ENCODE assay signal across 14 cellular contexts in the genomic region with DNA sequence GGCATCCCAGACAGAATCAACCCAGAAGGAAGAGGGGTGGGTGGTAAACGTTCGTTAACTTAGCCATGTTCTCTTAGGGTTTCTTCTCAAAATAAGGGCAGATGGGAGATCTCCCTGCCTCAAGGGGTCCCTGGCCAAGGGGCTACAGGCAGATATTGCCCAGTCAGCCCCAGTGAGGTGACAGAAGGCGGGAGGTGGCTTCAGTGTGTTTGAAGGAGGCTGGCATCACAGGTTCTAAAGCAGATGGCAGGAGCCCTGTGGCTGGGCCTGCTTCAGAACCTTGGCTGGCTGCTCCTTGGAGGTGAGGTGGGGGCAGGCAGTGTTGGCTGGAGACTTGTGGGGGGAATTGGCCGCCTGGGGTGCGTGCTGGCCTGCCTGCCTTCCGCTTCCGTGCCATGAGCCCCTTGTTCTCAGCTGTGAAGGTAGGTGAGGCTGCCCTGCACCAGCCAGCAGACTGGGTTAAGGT. TPM values are rescaled to one million over a fixed set of nuclear protein-coding genes. Genes with fewer than 3 reads are reported as not detected.
DNase-seq lines count a peak whose midpoint lies in the region; ATAC-seq and TF ChIP-seq lines count a peak whose summit lies in the region.
"Had no signal": no experiment of that assay in that cellular context is flagged by ENCODE, and none has a peak within 500 bp of the region (broad histone marks: within the 10 kb centered on the region; RNA-seq: fewer than 3 reads in every experiment).

No MANE protein-coding gene starts in this region.

- no peak for TF ChIP-seq CTCF in CD8-positive, alpha-beta T cell (IDR thresholded peaks at IDR 0.05)
- no peak for TF ChIP-seq CTCF in nephron (IDR thresholded peaks at IDR 0.05; ENCODE audit: unreplicated experiment in 3 of 3)

- no peaks in the 10 kb centered on the region for H3K36me3 ChIP-seq in CD8-positive, alpha-beta T cell (ENCODE audit: insufficient read depth, low read length)
- no peaks in the 10 kb centered on the region for H3K36me3 ChIP-seq in H7 (replicated peaks; ENCODE audit: control insufficient read depth, insufficient read depth, low read length)
- H3K36me3 ChIP-seq: SJCRH30, uterus had no signal

- peaks cover 65% of the 10 kb centered on the region for H3K4me1 ChIP-seq in CD8-positive, alpha-beta T cell (ENCODE audit: insufficient read depth, low read length)

- CTCF ChIA-PET in CD8-positive, alpha-beta T cell (lab: Charles Lee): interaction anchor here (6.7 to 9.7 kb wide), 2 partner anchors 21 to 82 kb away, joined by 88 to 90 read pairs; a partner anchor contains a TSS

- H3K4me1 Mint-ChIP-seq in CD8-positive, alpha-beta T cell (ENCODE audit: low read depth): peaks cover 90% of the 10 kb centered on the region
- H3K4me1 Mint-ChIP-seq in nephron: peaks cover 37% of the 10 kb centered on the region

- ATAC-seq in CD8-positive, alpha-beta T cell: no peak
- ATAC-seq in HG03571 (IDR thresholded peaks at IDR 0.05; ENCODE audit: unreplicated experiment): no peak

- no peak overlapping the region for H3K27ac ChIP-seq in CD8-positive, alpha-beta T cell (ENCODE audit: low read depth, low read length)
- H3K27ac ChIP-seq: SJCRH30, uterus had no signal

- no peak overlapping the region for H3K4me3 ChIP-seq in CD8-positive, alpha-beta T cell (ENCODE audit: low read depth, low read length)
- no peak overlapping the region for H3K4me3 ChIP-seq in H7 (ENCODE audit: insufficient read depth, low read depth, low read length)
- H3K4me3 ChIP-seq: uterus had no signal

- DNase-seq in CD8-positive, alpha-beta T cell: no peak
- DNase-seq in NCI-H1694 treated with DMSO at 0.1 percent for 48 hours (lab: John Stamatoyannopoulos, UW) (peak; percentile 81), cerebellar nuclear complex (lab: John Stamatoyannopoulos, UW) (peak; percentile 78 to 87), H7 (no peak)
- DNase-seq in stimulated activated CD4-positive, alpha-beta T cell treated with anti-CD3 and anti-CD28 coated beads, Interleukin-2, amount 100 ng/mL, for 24 hours: no peak
- DNase-seq: activated naive CD4-positive, alpha-beta T cell treated with anti-CD3 and anti-CD28 coated beads for 36 hours; central memory CD4-positive, alpha-beta T cell; NCI-H1417 treated with DMSO at 0.1 percent for 48 hours; NCI-H526 treated with DMSO at 0.1 percent for 48 hours; stimulated activated CD4-positive, alpha-beta T cell treated with anti-CD3 and anti-CD28 coated beads, Interleukin-4, amount 100 ng/mL, for 1 hour; uterus had no signal

- peak overlapping the region; percentile 5 for H3K4me3 Mint-ChIP-seq in CD8-positive, alpha-beta T cell
- H3K4me3 Mint-ChIP-seq in nephron: no peak overlapping the region
- H3K4me3 Mint-ChIP-seq: activated naive CD4-positive, alpha-beta T cell treated with anti-CD3 and anti-CD28 coated beads for 36 hours had no signal

- H3K27me3 Mint-ChIP-seq in CD8-positive, alpha-beta T cell (ENCODE audit: low read depth): no peaks in the 10 kb centered on the region
- peaks cover 13% of the 10 kb centered on the region for H3K27me3 Mint-ChIP-seq in nephron (ENCODE audit: low read depth)

- no peaks in the 10 kb centered on the region for H3K9me3 Mint-ChIP-seq in CD8-positive, alpha-beta T cell
- no peaks in the 10 kb centered on the region for H3K9me3 Mint-ChIP-seq in nephron

- H3K9me3 ChIP-seq in CD8-positive, alpha-beta T cell (ENCODE audit: low read length): no peaks in the 10 kb centered on the region
- H3K9me3 ChIP-seq: uterus had no signal

- H3K27ac Mint-ChIP-seq in CD8-positive, alpha-beta T cell: peak overlapping the region; percentile 86
- H3K27ac Mint-ChIP-seq in nephron: peak overlapping the region; percentile 29 to 80 (median 32)

- intact Hi-C loops in CD8-positive, alpha-beta T cell (cut with DNase I, micrococcal nuclease): no loop called here

- H3K27me3 ChIP-seq in CD8-positive, alpha-beta T cell (ENCODE audit: insufficient read depth, low read length): no peaks in the 10 kb centered on the region
- no peaks in the 10 kb centered on the region for H3K27me3 ChIP-seq in H7 (ENCODE audit: control insufficient read depth, insufficient read depth, low read length)
- H3K27me3 ChIP-seq: SJCRH30, uterus had no signal

- H3K36me3 Mint-ChIP-seq in CD8-positive, alpha-beta T cell: peaks cover 18% of the 10 kb centered on the region
- H3K36me3 Mint-ChIP-seq in nephron (ENCODE audit: low read depth): no peaks in the 10 kb centered on the region

- POLR2A ChIA-PET in CD8-positive, alpha-beta T cell (lab: Charles Lee): interaction anchor here (7.1 kb wide), 1 partner anchor 22 kb away, joined by 94 read pairs; a partner anchor contains a TSS

RNA-seq across cellular contexts. Expression of a gene that starts 23.5 kb away (rescaled TPM):
- total RNA-seq in CD8-positive, alpha-beta T cell: 10 to 100 TPM; 25.0 to 25.6 TPM
- 21.8 and 22.0 TPM in 2 replicates for total RNA-seq in H7 (2014; rRNA removed; shearing (Covaris generic))

Comparison
In these comparisons a context has a peak if more than half of its experiments do, and no peak if none do; other contexts are left out.
1. DNase-seq: peak in NCI-H1694 treated with DMSO at 0.1 percent for 48 hours (single experiment) and cerebellar nuclear complex (2 of 2); none in CD8-positive, alpha-beta T cell (0 of 7), H7 (single experiment) and stimulated activated CD4-positive, alpha-beta T cell treated with anti-CD3 and anti-CD28 coated beads, Interleukin-2, amount 100 ng/mL, for 24 hours (0 of 2).